Comparison of ENCODE assay signal across 20 cellular contexts in genomic region chr11:126522152-126522551, GRCh38.
"Had no signal": no experiment of that assay in that cellular context is flagged by ENCODE, and none has a peak within 500 bp of the region (broad histone marks: within the 10 kb centered on the region; RNA-seq: fewer than 3 reads in every experiment).

No MANE protein-coding gene starts in this region.

- H3K4me1 ChIP-seq: left lung had no signal

- H3K9me3 ChIP-seq: left lung, thoracic aorta had no signal

- DNase-seq: activated CD4-positive, alpha-beta memory T cell treated with anti-CD3 and anti-CD28 coated beads, Interleukin-2, amount 10 ng/mL, durations not matched to agents 7 days and 5 days; activated CD4-positive, alpha-beta T cell treated with anti-CD3 and anti-CD28 coated beads, Interleukin-2, amount 10 ng/mL, durations not matched to agents 24 days and 14 days; activated effector memory CD4-positive, alpha-beta T cell treated with Interleukin-2 at 50 U/mL for 16 hours; activated naive CD4-positive, alpha-beta T cell treated with anti-CD3 and anti-CD28 coated beads for 36 hours; activated naive CD8-positive, alpha-beta T cell treated with anti-CD3 and anti-CD28 coated beads, Interleukin-2, amount 10 ng/mL, durations not matched to agents 7 days and 5 days; activated T-cell treated with anti-CD3 and anti-CD28 coated beads, Interleukin-2, amount 50 U/mL, for 72 hours; amniotic stem cell; cortex of kidney; foreskin melanocyte; immature natural killer cell; left lung; mammary epithelial cell; natural killer cell; retina; stimulated activated CD4-positive, alpha-beta T cell treated with anti-CD3 and anti-CD28 coated beads, Interleukin-4, amount 100 ng/mL, for 24 hours; stimulated activated naive CD4-positive, alpha-beta T cell treated with Interleukin-2 at 50 U/mL for 16 hours; T-helper 2 cell had no signal

- FAIRE-seq: bronchial epithelial cell, endometrium had no signal

- H3K27ac ChIP-seq: left lung, thoracic aorta had no signal

- ATAC-seq: activated T-cell treated with anti-CD3 and anti-CD28 coated beads, Interleukin-2, amount 50 U/mL, for 72 hours; left lung; natural killer cell had no signal

- H3K4me3 ChIP-seq: left lung, thoracic aorta had no signal

- H3K36me3 ChIP-seq: left lung, thoracic aorta had no signal
